9 cellular contexts compared by ENCODE assay signal in the genomic region with DNA sequence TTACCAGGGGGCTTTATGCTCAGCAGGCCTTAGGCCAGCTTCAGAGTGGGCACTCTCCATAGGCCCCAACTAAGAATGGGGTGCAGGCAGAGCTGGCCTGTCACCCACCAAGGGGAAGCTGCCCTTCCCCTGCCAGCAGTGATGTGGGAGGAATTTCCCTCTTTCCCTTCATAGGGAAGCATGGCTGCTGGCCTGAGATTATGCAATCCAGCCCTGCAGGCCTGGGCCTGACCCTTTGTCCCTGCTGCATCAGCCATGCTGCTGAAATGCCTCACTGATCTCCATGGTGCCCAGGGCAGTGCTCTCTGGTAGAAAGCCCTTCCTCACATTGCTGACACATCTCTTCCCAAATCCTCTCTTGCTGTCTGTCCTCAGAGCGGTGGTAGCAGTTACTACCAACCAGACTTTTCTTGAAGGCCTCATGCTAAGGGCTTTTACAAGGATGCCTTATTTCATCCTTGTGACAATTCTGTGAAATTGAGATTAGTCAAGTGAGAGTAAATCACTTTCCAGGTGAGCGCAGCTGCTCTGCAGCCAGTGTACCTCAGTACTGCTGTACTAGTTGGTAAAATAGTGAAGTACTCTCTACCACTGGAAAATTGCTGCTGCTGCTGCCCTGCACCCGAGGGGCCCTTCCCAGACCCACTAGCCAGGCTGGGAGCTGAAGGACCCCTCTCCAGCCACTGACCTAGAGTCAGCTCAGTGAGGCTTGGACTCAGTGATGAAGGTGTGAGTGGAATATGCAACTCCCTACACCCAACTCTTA. TPM values are rescaled to one million over a fixed set of nuclear protein-coding genes. Genes with fewer than 3 reads are reported as not detected.
DNase-seq lines count a peak whose midpoint lies in the region; ATAC-seq and TF ChIP-seq lines count a peak whose summit lies in the region.
"Had no signal": no experiment of that assay in that cellular context is flagged by ENCODE, and none has a peak within 500 bp of the region (broad histone marks: within the 10 kb centered on the region; RNA-seq: fewer than 3 reads in every experiment).

No MANE protein-coding gene starts in this region.

- H3K27me3 Mint-ChIP-seq in HFFc6 (ENCODE audit: insufficient read depth) (no peaks in the 10 kb centered on the region; the same call in 1 of the 2 replicates), chondrocyte (ENCODE audit: low read depth) (no peaks in the 10 kb centered on the region)

- H3K4me3 Mint-ChIP-seq in HFFc6 (no peak overlapping the region), chondrocyte (ENCODE audit: unreplicated experiment) (no peak overlapping the region)

- DNase-seq in HFFc6 (no peak), chondrocyte (ENCODE audit: low spot score) (no peak), kidney tubule cell (ENCODE audit: low spot score) (peak; percentile 70)

- TF ChIP-seq CTCF in HFFc6 (IDR thresholded peaks at IDR 0.05) (no peak), chondrocyte (IDR thresholded peaks at IDR 0.05) (no peak)

- H3K36me3 Mint-ChIP-seq in HFFc6 (ENCODE audit: low read depth) (peaks cover 13% of the 10 kb centered on the region; the same call in 1 of the 2 replicates), chondrocyte (ENCODE audit: low read depth) (peaks cover 21% of the 10 kb centered on the region)

- peak overlapping the region in 11 of 21 experiments; percentile 19 to 71 (median 63) for H3K27ac ChIP-seq in skin epidermis

- H3K4me3 ChIP-seq in skin epidermis: no peak overlapping the region

- H3K4me1 Mint-ChIP-seq in HFFc6 (ENCODE audit: low read depth) (peaks cover 15% of the 10 kb centered on the region), chondrocyte (ENCODE audit: low read depth) (peaks cover 21% of the 10 kb centered on the region)

- H3K27ac Mint-ChIP-seq in HFFc6 (peak overlapping the region; percentile 69), chondrocyte (ENCODE audit: unreplicated experiment) (peak overlapping the region; percentile 76)

- H3K9me3 Mint-ChIP-seq in HFFc6 (no peaks in the 10 kb centered on the region), chondrocyte (ENCODE audit: low read depth) (no peaks in the 10 kb centered on the region)

- ATAC-seq in GM21360 (IDR thresholded peaks at IDR 0.05; ENCODE audit: unreplicated experiment) (no peak), GM18498 (IDR thresholded peaks at IDR 0.05; ENCODE audit: unreplicated experiment) (no peak), GM19467 (IDR thresholded peaks at IDR 0.05; ENCODE audit: unreplicated experiment) (no peak), HG02763 (IDR thresholded peaks at IDR 0.05; ENCODE audit: unreplicated experiment) (no peak)

RNA-seq across cellular contexts. Expression of a gene that starts 33.8 kb away (rescaled TPM):
- 10 to 100 TPM; 62.7 to 97.4 (median 76.1) TPM for total RNA-seq in HFFc6 (2021; fragmentation: NEBNext Ultra II Directional; extraction: Animal tissue kit (Norgen Biotek cat#: 25700))
- 64.6 to 75.8 TPM (median 68.4 TPM) in 3 replicates for total RNA-seq in chondrocyte

RNA-seq across cellular contexts. Expression of a gene that starts 52.3 kb away (rescaled TPM):
- under 1 TPM in 2 of 6 experiments, not detected in 4; 0.05 to 0.09 TPM for total RNA-seq in HFFc6 (2021; fragmentation: NEBNext Ultra II Directional; extraction: Animal tissue kit (Norgen Biotek cat#: 25700))
- total RNA-seq in chondrocyte: 0.39 to 0.70 TPM (median 0.54 TPM) in 3 replicates
- total RNA-seq: endothelial cell of umbilical vein had no signal

RNA-seq across cellular contexts. Expression of a gene that starts 52.5 kb away (rescaled TPM):
- not detected for total RNA-seq in HFFc6 (2021; fragmentation: NEBNext Ultra II Directional; extraction: Animal tissue kit (Norgen Biotek cat#: 25700))
- not detected in 3 replicates for total RNA-seq in chondrocyte
- total RNA-seq: endothelial cell of umbilical vein had no signal
